In the genomic region with DNA sequence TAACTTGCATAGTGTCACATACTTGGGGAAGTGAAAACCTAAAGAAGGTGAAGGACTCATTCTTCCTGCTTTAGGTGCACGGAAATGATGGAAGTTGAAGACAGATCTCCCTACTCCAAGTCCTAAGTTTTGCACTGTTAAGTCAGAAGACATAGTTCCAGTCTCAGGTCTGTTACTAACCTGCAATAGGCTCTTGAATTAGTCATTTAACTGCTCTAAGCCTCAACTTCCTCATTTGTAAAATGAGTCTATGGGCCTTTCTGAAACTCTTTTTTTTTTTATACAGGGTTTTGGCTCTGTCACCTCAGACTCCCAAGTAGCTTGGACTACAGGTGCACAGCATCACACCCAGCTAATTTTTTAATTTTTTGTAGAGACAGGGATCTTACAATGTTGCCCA, we compare ENCODE assay signal across 12 cellular contexts. TPM values are rescaled to one million over a fixed set of nuclear protein-coding genes. Genes with fewer than 3 reads are reported as not detected.
DNase-seq lines count a peak whose midpoint lies in the region; ATAC-seq and TF ChIP-seq lines count a peak whose summit lies in the region.
"Had no signal": no experiment of that assay in that cellular context is flagged by ENCODE, and none has a peak within 500 bp of the region (broad histone marks: within the 10 kb centered on the region; RNA-seq: fewer than 3 reads in every experiment).

No MANE protein-coding gene starts in this region.

- H3K36me3 Mint-ChIP-seq in endothelial cell (ENCODE audit: low read depth, unreplicated experiment): no peaks in the 10 kb centered on the region

- H3K27ac Mint-ChIP-seq in endothelial cell (ENCODE audit: unreplicated experiment): no peak overlapping the region

- no peak overlapping the region for H3K27ac ChIP-seq in thyroid gland
- no peak overlapping the region for H3K27ac ChIP-seq in effector memory CD4-positive, alpha-beta T cell (ENCODE audit: insufficient read depth, low read length, poor library complexity, severe bottlenecking)
- H3K27ac ChIP-seq: tibial artery had no signal

- peaks cover 3% of the 10 kb centered on the region for H3K27me3 Mint-ChIP-seq in endothelial cell (ENCODE audit: unreplicated experiment)
- H3K27me3 Mint-ChIP-seq: activated CD4-positive, alpha-beta T cell treated with anti-CD3 and anti-CD28 coated beads, Interleukin-2, amount 10 ng/mL, durations not matched to agents 24 days and 14 days had no signal

- H3K36me3 ChIP-seq in thyroid gland: no peaks in the 10 kb centered on the region
- no peaks in the 10 kb centered on the region for H3K36me3 ChIP-seq in effector memory CD4-positive, alpha-beta T cell (ENCODE audit: control insufficient read depth, insufficient read depth, low read length)
- H3K36me3 ChIP-seq: tibial artery had no signal

- H3K4me3 Mint-ChIP-seq in endothelial cell (ENCODE audit: unreplicated experiment): no peak overlapping the region
- H3K4me3 Mint-ChIP-seq: activated CD4-positive, alpha-beta T cell treated with anti-CD3 and anti-CD28 coated beads, Interleukin-2, amount 10 ng/mL, durations not matched to agents 24 days and 14 days had no signal

- ATAC-seq in GM18498 (IDR thresholded peaks at IDR 0.05; ENCODE audit: unreplicated experiment): peak; percentile 71
- ATAC-seq in GM21515 (IDR thresholded peaks at IDR 0.05; ENCODE audit: unreplicated experiment): peak; percentile 62
- ATAC-seq in HG03175 (IDR thresholded peaks at IDR 0.05; ENCODE audit: unreplicated experiment): peak; percentile 78

- H3K4me1 Mint-ChIP-seq in endothelial cell (ENCODE audit: unreplicated experiment): peaks cover 3% of the 10 kb centered on the region

- WGBS in thyroid gland, 2 donors: 76 to 79% methylated on average over 1 of the region's 1 CpG

- no peaks in the 10 kb centered on the region for H3K9me3 ChIP-seq in thyroid gland
- H3K9me3 ChIP-seq in effector memory CD4-positive, alpha-beta T cell (ENCODE audit: control insufficient read depth, low read length): no peaks in the 10 kb centered on the region
- H3K9me3 ChIP-seq: tibial artery had no signal

- peaks cover 0 to 13% of the 10 kb centered on the region in 2 donors for H3K4me1 ChIP-seq in thyroid gland
- peaks cover 3% of the 10 kb centered on the region for H3K4me1 ChIP-seq in effector memory CD4-positive, alpha-beta T cell (ENCODE audit: control insufficient read depth, insufficient read depth, low read length, poor library complexity, severe bottlenecking)
- H3K4me1 ChIP-seq: tibial artery had no signal

- TF ChIP-seq POLR2A in Raji (IDR thresholded peaks at IDR 0.05; ENCODE audit: insufficient read depth, low read depth, low read length) (0 out of 2 replicates have a peak, but pooled peaks have one; percentile 17), thyroid gland (IDR thresholded peaks at IDR 0.05) (no peak)

- H3K27me3 ChIP-seq in thyroid gland: no peaks in the 10 kb centered on the region
- no peaks in the 10 kb centered on the region for H3K27me3 ChIP-seq in effector memory CD4-positive, alpha-beta T cell (replicated peaks; ENCODE audit: control insufficient read depth, insufficient read depth, low read length, poor library complexity, severe bottlenecking)
- H3K27me3 ChIP-seq: tibial artery had no signal

- no peak for DNase-seq in thyroid gland
- no peak for DNase-seq in NCI-H1436 (lab: John Stamatoyannopoulos, UW)
- DNase-seq in effector memory CD4-positive, alpha-beta T cell: no peak
- DNase-seq in endothelial cell (ENCODE audit: low spot score): no peak
- DNase-seq: activated CD4-positive, alpha-beta T cell treated with anti-CD3 and anti-CD28 coated beads, Interleukin-2, amount 10 ng/mL, durations not matched to agents 24 days and 14 days; aorta; NCI-H510A; tibial artery had no signal

- H3K9me3 Mint-ChIP-seq in endothelial cell (ENCODE audit: unreplicated experiment): no peaks in the 10 kb centered on the region

- no peak for TF ChIP-seq CTCF in thyroid gland (IDR thresholded peaks at IDR 0.05)
- no peak for TF ChIP-seq CTCF in endothelial cell (IDR thresholded peaks at IDR 0.05; ENCODE audit: unreplicated experiment)

- intact Hi-C loops in thyroid gland (cut with DNase I): no loop called here

- no peak overlapping the region for H3K4me3 ChIP-seq in thyroid gland (replicated peaks in 1 of 3)
- no peak overlapping the region for H3K4me3 ChIP-seq in effector memory CD4-positive, alpha-beta T cell (ENCODE audit: insufficient read depth, low read depth, low read length, poor library complexity, severe bottlenecking)
- H3K4me3 ChIP-seq: tibial artery had no signal

RNA-seq across cellular contexts. Expression of a gene that starts 30.8 kb away (rescaled TPM):
- under 1 TPM in 1 of 4 donors, not detected in 3; 0.54 TPM for total RNA-seq in thyroid gland
- total RNA-seq in endothelial cell (ENCODE audit: unreplicated experiment): not detected
